In genomic region chr2:136113767-136114070, GRCh38 we compare ENCODE assay signal across 18 cellular contexts. TPM values are rescaled to one million over a fixed set of nuclear protein-coding genes. Genes with fewer than 3 reads are reported as not detected.
A peak's percentile ranks its signal among the peaks of the same experiment; 100 is the strongest.
DNase-seq lines count a peak whose midpoint lies in the region; ATAC-seq and TF ChIP-seq lines count a peak whose summit lies in the region.
"Had no signal": no experiment of that assay in that cellular context is flagged by ENCODE, and none has a peak within 500 bp of the region (broad histone marks: within the 10 kb centered on the region; RNA-seq: fewer than 3 reads in every experiment).

No MANE protein-coding gene starts in this region.

- H3K27me3 Mint-ChIP-seq in CD4-positive, CD25-positive, alpha-beta regulatory T cell, result peaks cover 19% of the 10 kb centered on the region
- peaks cover 2% of the 10 kb centered on the region for H3K27me3 Mint-ChIP-seq in activated T-helper 1 cell treated with anti-CD3 and anti-CD28 coated beads, Interleukin-12 subunit alpha, Interleukin-12 subunit beta, Interleukin-2, Interleukin-4 antibody, amounts not matched to agents 30 ng/mL and 10 ng/mL and 1 ng/mL, durations not matched to agents 14 hours and 24 hours and 36 hours (ENCODE audit: insufficient read depth)
- H3K27me3 Mint-ChIP-seq in natural killer cell (ENCODE audit: low read depth in 2 of 2), result no peaks in the 10 kb centered on the region

- 69 to 80% methylated on average over 2 of the region's 2 CpGs for WGBS in transverse colon (ENCODE audit: low coverage in 1 of 2), 2 donors

- DNase-seq in CD4-positive, CD25-positive, alpha-beta regulatory T cell, result no peak
- no peak for DNase-seq in DND-41
- no peak for DNase-seq in activated T-helper 1 cell treated with anti-CD3 and anti-CD28 coated beads, Interleukin-12 subunit alpha, Interleukin-12 subunit beta, Interleukin-2, Interleukin-4 antibody, amounts not matched to agents 30 ng/mL and 10 ng/mL and 1 ng/mL, durations not matched to agents 14 hours and 24 hours and 36 hours (ENCODE audit: low spot score)
- DNase-seq in natural killer cell, result no peak
- DNase-seq in transverse colon, result no peak
- DNase-seq in NCI-H146 treated with DMSO at 0.1 percent for 48 hours (lab: John Stamatoyannopoulos, UW; ENCODE audit: unreplicated experiment), result no peak
- DNase-seq in epidermal melanocyte (ENCODE audit: insufficient read length, low spot score), result no peak
- DNase-seq: activated naive CD4-positive, alpha-beta T cell treated with anti-CD3 and anti-CD28 coated beads for 36 hours; DMS53; NCI-H1436 treated with DMSO at 0.1 percent for 48 hours; NCI-H446; nucleus accumbens; stimulated activated CD4-positive, alpha-beta T cell treated with anti-CD3 and anti-CD28 coated beads, Interleukin-4, amount 100 ng/mL, for 24 hours; stimulated activated CD8-positive, alpha-beta memory T cell treated with anti-CD3 and anti-CD28 coated beads, Interleukin-4, amount 100 ng/mL, for 48 hours had no signal

- no peak for TF ChIP-seq POLR2A in transverse colon (IDR thresholded peaks at IDR 0.05)

- in situ Hi-C loops in transverse colon (cut with MboI; ENCODE audit: low pct_ligation_motif_present in 1 of 4, low pct_unique_long_range_greater_than_20kb in 1 of 4, low sequenced_read_pairs in 3 of 4), result no loop called here

- H3K27ac Mint-ChIP-seq in CD4-positive, CD25-positive, alpha-beta regulatory T cell, result peak overlapping the region; percentile 39 to 99 (median 67)
- no peak overlapping the region for H3K27ac Mint-ChIP-seq in activated T-helper 1 cell treated with anti-CD3 and anti-CD28 coated beads, Interleukin-12 subunit alpha, Interleukin-12 subunit beta, Interleukin-2, Interleukin-4 antibody, amounts not matched to agents 30 ng/mL and 10 ng/mL and 1 ng/mL, durations not matched to agents 14 hours and 24 hours and 36 hours
- peak overlapping the region; percentile 85 to 90 for H3K27ac Mint-ChIP-seq in natural killer cell
- H3K27ac Mint-ChIP-seq: activated naive CD4-positive, alpha-beta T cell treated with anti-CD3 and anti-CD28 coated beads for 36 hours had no signal

- intact Hi-C loops in activated T-helper 1 cell treated with anti-CD3 and anti-CD28 coated beads, Interleukin-12 subunit alpha, Interleukin-12 subunit beta, Interleukin-2, Interleukin-4 antibody, amounts not matched to agents 30 ng/mL and 10 ng/mL and 1 ng/mL, durations not matched to agents 14 hours and 24 hours and 36 hours (cut with micrococcal nuclease), result no loop called here
- intact Hi-C loops in natural killer cell (cut with micrococcal nuclease), result loop anchor here (10.0 kb wide), 2 partner anchors 159 to 199 kb away; no protein-coding TSS in a partner anchor
- intact Hi-C loops in transverse colon (cut with DNase I; ENCODE audit: low total_unique reads), result no loop called here

- H4K20me1 ChIP-seq in DND-41 (ENCODE audit: insufficient read depth, low read length), result peaks cover 52% of the 10 kb centered on the region

- H3K4me3 ChIP-seq in CD4-positive, CD25-positive, alpha-beta regulatory T cell (ENCODE audit: low read depth, low read length), result peak overlapping the region; percentile 100
- peak overlapping the region in 1 of 2 experiments; percentile 31; a peak in 1 of 4 replicates for H3K4me3 ChIP-seq in DND-41 (ENCODE audit: low read depth in 1 of 2, low read length in 2 of 2)
- no peak overlapping the region for H3K4me3 ChIP-seq in transverse colon
- H3K4me3 ChIP-seq: hepatocyte, SJSA1, tibial nerve had no signal

- H3K4me1 Mint-ChIP-seq in CD4-positive, CD25-positive, alpha-beta regulatory T cell, result peaks cover 14 to 44% (median 35%) of the 10 kb centered on the region in 4 donors
- H3K4me1 Mint-ChIP-seq in activated T-helper 1 cell treated with anti-CD3 and anti-CD28 coated beads, Interleukin-12 subunit alpha, Interleukin-12 subunit beta, Interleukin-2, Interleukin-4 antibody, amounts not matched to agents 30 ng/mL and 10 ng/mL and 1 ng/mL, durations not matched to agents 14 hours and 24 hours and 36 hours (ENCODE audit: low read depth), result peaks cover 45% of the 10 kb centered on the region
- peaks cover 23 to 48% of the 10 kb centered on the region in 2 donors for H3K4me1 Mint-ChIP-seq in natural killer cell

- H2AFZ ChIP-seq in DND-41 (ENCODE audit: low read depth, low read length), result no peak overlapping the region
- H2AFZ ChIP-seq: hepatocyte had no signal

- peaks cover 52% of the 10 kb centered on the region for H3K79me2 ChIP-seq in DND-41 (ENCODE audit: insufficient read depth, low read length)
- H3K79me2 ChIP-seq: hepatocyte had no signal

- no peak overlapping the region for H3K9ac ChIP-seq in DND-41 (ENCODE audit: low read depth, low read length)

- no peak for TF ChIP-seq EP300 in transverse colon (IDR thresholded peaks at IDR 0.05; ENCODE audit: low read depth)

- TF ChIP-seq CTCF in DND-41 (IDR thresholded peaks at IDR 0.05; ENCODE audit: borderline replicate concordance, extremely low read depth, low read length, poor library complexity, severe bottlenecking) (no peak), natural killer cell (IDR thresholded peaks at IDR 0.05) (no peak), transverse colon (IDR thresholded peaks at IDR 0.05) (no peak)

- H3K4me3 Mint-ChIP-seq in CD4-positive, CD25-positive, alpha-beta regulatory T cell, result peak overlapping the region; percentile 72 to 99 (median 89)
- H3K4me3 Mint-ChIP-seq in activated T-helper 1 cell treated with anti-CD3 and anti-CD28 coated beads, Interleukin-12 subunit alpha, Interleukin-12 subunit beta, Interleukin-2, Interleukin-4 antibody, amounts not matched to agents 30 ng/mL and 10 ng/mL and 1 ng/mL, durations not matched to agents 14 hours and 24 hours and 36 hours, result peak overlapping the region; percentile 68
- H3K4me3 Mint-ChIP-seq in natural killer cell, result peak overlapping the region; percentile 52

- no peaks in the 10 kb centered on the region for H3K27me3 ChIP-seq in CD4-positive, CD25-positive, alpha-beta regulatory T cell (ENCODE audit: control insufficient read depth, insufficient read depth, low read length)
- no peaks in the 10 kb centered on the region for H3K27me3 ChIP-seq in DND-41 (ENCODE audit: insufficient read depth, low read length, poor library complexity)
- H3K27me3 ChIP-seq in transverse colon, result peaks cover 56% of the 10 kb centered on the region

- no peak for ATAC-seq in CD4-positive, CD25-positive, alpha-beta regulatory T cell (ENCODE audit: low read depth in 2 of 2)
- no peak for ATAC-seq in DND-41 (ENCODE audit: insufficient read depth, low read depth)
- no peak for ATAC-seq in natural killer cell
- ATAC-seq: HCT116 had no signal

- H3K9me3 Mint-ChIP-seq in CD4-positive, CD25-positive, alpha-beta regulatory T cell, result peaks cover 0 to 9% (median 0%) of the 10 kb centered on the region in 7 donors
- no peaks in the 10 kb centered on the region for H3K9me3 Mint-ChIP-seq in activated T-helper 1 cell treated with anti-CD3 and anti-CD28 coated beads, Interleukin-12 subunit alpha, Interleukin-12 subunit beta, Interleukin-2, Interleukin-4 antibody, amounts not matched to agents 30 ng/mL and 10 ng/mL and 1 ng/mL, durations not matched to agents 14 hours and 24 hours and 36 hours
- no peaks in the 10 kb centered on the region for H3K9me3 Mint-ChIP-seq in natural killer cell
- H3K9me3 Mint-ChIP-seq: activated naive CD4-positive, alpha-beta T cell treated with anti-CD3 and anti-CD28 coated beads for 36 hours had no signal

- peaks cover 28% of the 10 kb centered on the region for H3K36me3 ChIP-seq in CD4-positive, CD25-positive, alpha-beta regulatory T cell (ENCODE audit: control insufficient read depth, insufficient read depth, low read length)
- H3K36me3 ChIP-seq in DND-41 (ENCODE audit: insufficient read depth, low read length) (peaks cover 45% of the 10 kb centered on the region), transverse colon (peaks cover 0 to 7% (median 0%) of the 10 kb centered on the region in 4 donors)
- H3K36me3 ChIP-seq: SJSA1, tibial nerve had no signal

- peaks cover 30% of the 10 kb centered on the region for H3K4me1 ChIP-seq in CD4-positive, CD25-positive, alpha-beta regulatory T cell (ENCODE audit: control insufficient read depth, insufficient read depth, low read length, poor library complexity, severe bottlenecking)
- H3K4me1 ChIP-seq in DND-41 (ENCODE audit: insufficient read depth, low read length) (peaks cover 34% of the 10 kb centered on the region), transverse colon (peaks cover 8 to 29% (median 18%) of the 10 kb centered on the region in 4 donors)

- H3K36me3 Mint-ChIP-seq in CD4-positive, CD25-positive, alpha-beta regulatory T cell, result peaks cover 45% of the 10 kb centered on the region
- peaks cover 37% of the 10 kb centered on the region for H3K36me3 Mint-ChIP-seq in activated T-helper 1 cell treated with anti-CD3 and anti-CD28 coated beads, Interleukin-12 subunit alpha, Interleukin-12 subunit beta, Interleukin-2, Interleukin-4 antibody, amounts not matched to agents 30 ng/mL and 10 ng/mL and 1 ng/mL, durations not matched to agents 14 hours and 24 hours and 36 hours (ENCODE audit: low read depth)
- peaks cover 8% of the 10 kb centered on the region for H3K36me3 Mint-ChIP-seq in natural killer cell

- H3K9me3 ChIP-seq in CD4-positive, CD25-positive, alpha-beta regulatory T cell (ENCODE audit: control insufficient read depth in 2 of 2, low read length in 2 of 2), result no peaks in the 10 kb centered on the region
- H3K9me3 ChIP-seq in DND-41 (ENCODE audit: insufficient read depth, low read length, severe bottlenecking), result no peaks in the 10 kb centered on the region
- H3K9me3 ChIP-seq in transverse colon, result no peaks in the 10 kb centered on the region
- H3K9me3 ChIP-seq: tibial nerve had no signal

- peak overlapping the region; percentile 81; the same call in 1 of the 2 replicates for H3K4me2 ChIP-seq in DND-41 (ENCODE audit: insufficient read depth, low read length)
- H3K4me2 ChIP-seq: hepatocyte had no signal

- H3K27ac ChIP-seq in CD4-positive, CD25-positive, alpha-beta regulatory T cell (ENCODE audit: insufficient read depth, low read length, poor library complexity, severe bottlenecking), result no peak overlapping the region
- H3K27ac ChIP-seq in DND-41 (ENCODE audit: low read length) (peak overlapping the region; percentile 37; the same call in 1 of the 2 replicates), transverse colon (peak overlapping the region in 1 of 4 donors; percentile 2)
- H3K27ac ChIP-seq: hepatocyte, SJSA1, tibial nerve had no signal

RNA-seq across cellular contexts. Expression of gene CXCR4, which starts 4.2 kb away (rescaled TPM):
- total RNA-seq in CD4-positive, CD25-positive, alpha-beta regulatory T cell, result 2,224 TPM
- 100 to 1,000 TPM; 536 to 682 (median 586) TPM for polyA plus RNA-seq in CD4-positive, CD25-positive, alpha-beta regulatory T cell
- 83.3 and 86.3 TPM in 2 replicates for total RNA-seq in activated T-helper 1 cell treated with anti-CD3 and anti-CD28 coated beads, Interleukin-12 subunit alpha, Interleukin-12 subunit beta, Interleukin-2, Interleukin-4 antibody, amounts not matched to agents 30 ng/mL and 10 ng/mL and 1 ng/mL, durations not matched to agents 14 hours and 24 hours and 36 hours
- 100 to 1,000 TPM; 582 to 848 (median 741) TPM for total RNA-seq in natural killer cell
- 10 to 100 TPM in 3 of 4 donors, 1 to 10 TPM in 1; 9.6 to 62.7 (median 27.0) TPM for total RNA-seq in transverse colon
